12 cellular contexts compared by ENCODE assay signal in genomic region chr11:12239396-12240298, GRCh38.
DNase-seq lines count a peak whose midpoint lies in the region; ATAC-seq and TF ChIP-seq lines count a peak whose summit lies in the region.
"Had no signal": no experiment of that assay in that cellular context is flagged by ENCODE, and none has a peak within 500 bp of the region (broad histone marks: within the 10 kb centered on the region; RNA-seq: fewer than 3 reads in every experiment).

No MANE protein-coding gene starts in this region.

- ATAC-seq in HG03520 (IDR thresholded peaks at IDR 0.05; ENCODE audit: unreplicated experiment) (no peak), HG02938 (IDR thresholded peaks at IDR 0.05; ENCODE audit: unreplicated experiment) (no peak), natural killer cell (no peak), GM21390 (IDR thresholded peaks at IDR 0.05; ENCODE audit: unreplicated experiment) (no peak)

- H3K9me3 Mint-ChIP-seq in natural killer cell: no peaks in the 10 kb centered on the region
- H3K9me3 Mint-ChIP-seq: CD8-positive, alpha-beta memory T cell had no signal

- no peak overlapping the region for H3K4me3 Mint-ChIP-seq in natural killer cell
- H3K4me3 Mint-ChIP-seq: activated naive CD8-positive, alpha-beta T cell; CD8-positive, alpha-beta memory T cell had no signal

- H3K27ac Mint-ChIP-seq in natural killer cell: no peak overlapping the region
- H3K27ac Mint-ChIP-seq: activated naive CD8-positive, alpha-beta T cell; CD8-positive, alpha-beta memory T cell had no signal

- no peaks in the 10 kb centered on the region for H3K27me3 ChIP-seq in muscle layer of colon (ENCODE audit: control insufficient read depth in 1 of 2, insufficient read depth in 2 of 2, low read length in 2 of 2)
- H3K27me3 ChIP-seq: heart right ventricle, right atrium auricular region had no signal

- intact Hi-C loops in natural killer cell (cut with micrococcal nuclease): loop anchor here (5.0 kb wide), 1 partner anchor 72 kb away; no protein-coding TSS in a partner anchor

- no peaks in the 10 kb centered on the region for H3K27me3 Mint-ChIP-seq in natural killer cell (ENCODE audit: low read depth in 2 of 2)
- H3K27me3 Mint-ChIP-seq: activated naive CD8-positive, alpha-beta T cell; CD8-positive, alpha-beta memory T cell had no signal

- H3K27ac ChIP-seq in cingulate gyrus (ENCODE audit: low read depth, low read length) (peak overlapping the region; percentile 11), muscle layer of colon (ENCODE audit: low read depth, low read length) (peak overlapping the region; percentile 86)

- DNase-seq in COR-L47 (lab: John Stamatoyannopoulos, UW) (peak; percentile 42), NCI-H2029 (lab: John Stamatoyannopoulos, UW) (peak; percentile 35), natural killer cell (no peak)
- DNase-seq: CD8-positive, alpha-beta memory T cell; heart right ventricle had no signal

- H3K9me3 ChIP-seq in muscle layer of colon (ENCODE audit: low read length): no peaks in the 10 kb centered on the region
- H3K9me3 ChIP-seq: heart right ventricle, right atrium auricular region had no signal

- TF ChIP-seq CTCF in natural killer cell (IDR thresholded peaks at IDR 0.05): no peak

- H3K9ac ChIP-seq in muscle layer of colon (ENCODE audit: low read length): no peak overlapping the region

- H3K36me3 ChIP-seq in muscle layer of colon (ENCODE audit: insufficient read depth, low read length): peaks cover 36% of the 10 kb centered on the region

- H3K4me1 ChIP-seq in muscle layer of colon (ENCODE audit: insufficient read depth, low read length): peaks cover 81% of the 10 kb centered on the region

- H3K4me1 Mint-ChIP-seq in natural killer cell: peaks cover 24 to 31% of the 10 kb centered on the region in 2 donors

- H3K4me3 ChIP-seq in muscle layer of colon (ENCODE audit: low read depth in 1 of 2, low read length in 2 of 2): no peak overlapping the region
- H3K4me3 ChIP-seq: heart right ventricle, right atrium auricular region had no signal

- peaks cover 9% of the 10 kb centered on the region for H3K36me3 Mint-ChIP-seq in natural killer cell
- H3K36me3 Mint-ChIP-seq: activated naive CD8-positive, alpha-beta T cell had no signal
